In the genomic region with DNA sequence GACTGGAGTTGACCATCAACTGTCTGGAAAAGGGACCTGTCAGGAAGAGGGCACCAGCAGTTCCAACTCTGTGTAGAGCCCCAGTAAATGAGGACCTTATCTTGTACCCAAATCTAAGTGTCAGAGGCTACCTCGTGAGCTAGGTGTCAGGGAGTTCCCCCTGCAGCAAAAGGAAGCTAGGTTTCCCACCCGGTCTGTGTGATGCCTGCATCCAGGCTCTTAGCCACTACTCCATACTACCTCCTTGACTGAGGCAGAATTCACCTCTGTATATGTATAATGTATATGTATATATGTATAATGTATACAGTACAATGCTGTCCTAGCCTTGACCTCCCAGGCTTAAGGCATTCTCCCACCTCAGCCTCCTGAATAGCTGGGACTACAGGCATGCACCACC, we compare ENCODE assay signal across 9 cellular contexts. TPM values are rescaled to one million over a fixed set of nuclear protein-coding genes. Genes with fewer than 3 reads are reported as not detected.
DNase-seq lines count a peak whose midpoint lies in the region; ATAC-seq, FAIRE-seq and TF ChIP-seq lines count a peak whose summit lies in the region.
"Had no signal": no experiment of that assay in that cellular context is flagged by ENCODE, and none has a peak within 500 bp of the region (broad histone marks: within the 10 kb centered on the region; RNA-seq: fewer than 3 reads in every experiment).

No MANE protein-coding gene starts in this region.

- 0 out of 5 replicates have a peak, but pooled peaks cover 0 to 1% of the 10 kb centered on the region in 2 experiments for H3K27me3 ChIP-seq in HepG2 (ENCODE audit: control insufficient read depth in 1 of 2, insufficient read depth in 2 of 2, low read length in 2 of 2)
- H3K27me3 ChIP-seq in suprapubic skin, result no peaks in the 10 kb centered on the region

- POLR2A ChIA-PET in HepG2 (lab: Yijun Ruan, JAX), result interaction anchor here (0.6 to 2.7 kb wide), 4 partner anchors 21 to 85 kb away, joined by 3 to 13 read pairs (median 4); no protein-coding TSS in a partner anchor

- in situ Hi-C loops in HepG2 (cut with HindIII; ENCODE audit: extremely low pct_ligation_motif_present, low pct_unique_long_range_greater_than_20kb), result no loop called here

- H3K27ac Mint-ChIP-seq in activated T-cell treated with anti-CD3 and anti-CD28 coated beads, Interleukin-2, amount 50 U/mL, for 72 hours, result no peak overlapping the region

- peak; percentile 35 to 40 for ATAC-seq in activated T-cell treated with anti-CD3 and anti-CD28 coated beads, Interleukin-2, amount 50 U/mL, for 4 hours
- ATAC-seq in activated T-cell treated with anti-CD3 and anti-CD28 coated beads, Interleukin-2, amount 50 U/mL, for 72 hours (replicated peaks in 1 of 2), result peak in 1 of 2 donors; percentile 28
- ATAC-seq in HepG2, result no peak
- no peak for ATAC-seq in HG03571 (IDR thresholded peaks at IDR 0.05; ENCODE audit: unreplicated experiment)
- no peak for ATAC-seq in GM21423 (IDR thresholded peaks at IDR 0.05; ENCODE audit: unreplicated experiment)

- H3K4me1 Mint-ChIP-seq in activated T-cell treated with anti-CD3 and anti-CD28 coated beads, Interleukin-2, amount 50 U/mL, for 4 hours (ENCODE audit: low read depth), result peaks cover 7% of the 10 kb centered on the region
- peaks cover 11% of the 10 kb centered on the region for H3K4me1 Mint-ChIP-seq in activated T-cell treated with anti-CD3 and anti-CD28 coated beads, Interleukin-2, amount 50 U/mL, for 72 hours (ENCODE audit: low read depth)

- no peak overlapping the region for H2AFZ ChIP-seq in HepG2 (ENCODE audit: low read length)

- intact Hi-C loops in HepG2 (cut with micrococcal nuclease; ENCODE audit: unreplicated experiment), result loop anchor here (1.0 kb wide), 2 partner anchors 86 to 208 kb away; no protein-coding TSS in a partner anchor

- H3K9me3 ChIP-seq in HepG2 (ENCODE audit: low read length) (no peaks in the 10 kb centered on the region), suprapubic skin (no peaks in the 10 kb centered on the region)
- H3K9me3 ChIP-seq: prostate gland had no signal

- no peak for DNase-seq in activated T-cell treated with anti-CD3 and anti-CD28 coated beads, Interleukin-2, amount 50 U/mL, for 4 hours
- DNase-seq in activated T-cell treated with anti-CD3 and anti-CD28 coated beads for 4 hours, result no peak
- DNase-seq in activated T-cell treated with anti-CD3 and anti-CD28 coated beads, Interleukin-2, amount 50 U/mL, for 72 hours, result no peak
- DNase-seq in HepG2 (ENCODE audit: low spot score), result no peak
- DNase-seq in suprapubic skin (ENCODE audit: low spot score in 2 of 2), result no peak
- no peak for DNase-seq in activated gamma-delta T cell treated with Interleukin-2 at 50 U/mL for 16 hours

- H3K4me1 ChIP-seq in HepG2 (ENCODE audit: insufficient read depth, low read length) (peaks cover 48% of the 10 kb centered on the region), suprapubic skin (peaks cover 4% of the 10 kb centered on the region)
- H3K4me1 ChIP-seq: prostate gland had no signal

- no peak for TF ChIP-seq CTCF in HepG2 (CRISPR knock-in tag; IDR thresholded peaks at IDR 0.05)
- TF ChIP-seq CTCF in suprapubic skin (IDR thresholded peaks at IDR 0.05), result no peak

- peak overlapping the region; percentile 39 to 62 (median 49); a peak in 4 of 6 replicates for H3K4me3 ChIP-seq in HepG2 (replicated peaks in 1 of 3; ENCODE audit: insufficient read depth in 1 of 3, low read depth in 2 of 3, low read length in 3 of 3)
- peak overlapping the region; percentile 29 for H3K4me3 ChIP-seq in suprapubic skin

- no peaks in the 10 kb centered on the region for H3K36me3 Mint-ChIP-seq in activated T-cell treated with anti-CD3 and anti-CD28 coated beads, Interleukin-2, amount 50 U/mL, for 4 hours (ENCODE audit: insufficient read depth)
- no peaks in the 10 kb centered on the region for H3K36me3 Mint-ChIP-seq in activated T-cell treated with anti-CD3 and anti-CD28 coated beads, Interleukin-2, amount 50 U/mL, for 72 hours (ENCODE audit: insufficient read depth in 2 of 2)

- TF ChIP-seq EP300 in HepG2 (IDR thresholded peaks at IDR 0.05; ENCODE audit: low read depth in 2 of 2, low read length in 2 of 2), result no peak
- TF ChIP-seq EP300 in HepG2 (CRISPR knock-in tag; IDR thresholded peaks at IDR 0.05; ENCODE audit: borderline replicate concordance), result no peak
- no peak for TF ChIP-seq EP300 in suprapubic skin (IDR thresholded peaks at IDR 0.05)

- WGBS in HepG2 (ENCODE audit: low lambda C conversion rate), result 18% methylated on average over 2 of the region's 2 CpGs
- WGBS in suprapubic skin, result 69% methylated on average over 2 of the region's 2 CpGs

- H3K4me2 ChIP-seq in HepG2 (ENCODE audit: low read depth, low read length), result peak overlapping the region; percentile 89

- no peaks in the 10 kb centered on the region for H4K20me1 ChIP-seq in HepG2 (ENCODE audit: insufficient read depth, low read length)

- CTCF ChIA-PET in HepG2 (lab: Yijun Ruan, JAX; ENCODE audit: low intra/inter-chr PET ratio, low total read pairs), result interaction anchor here (1.5 to 6.7 kb wide), 4 partner anchors 85 to 208 kb away, joined by 3 to 110 read pairs (median 8); no protein-coding TSS in a partner anchor

- H3K4me3 Mint-ChIP-seq in activated T-cell treated with anti-CD3 and anti-CD28 coated beads, Interleukin-2, amount 50 U/mL, for 4 hours, result peak overlapping the region; percentile 65
- peak overlapping the region; percentile 72 to 76 for H3K4me3 Mint-ChIP-seq in activated T-cell treated with anti-CD3 and anti-CD28 coated beads, Interleukin-2, amount 50 U/mL, for 72 hours

- H3K9ac ChIP-seq in HepG2 (ENCODE audit: insufficient read depth, low read depth, low read length), result peak overlapping the region; percentile 43; the same call in 1 of the 2 replicates

- TF ChIP-seq RAD21 in HepG2 (CRISPR knock-in tag; IDR thresholded peaks at IDR 0.05), result no peak

- no peak overlapping the region for H3K27ac ChIP-seq in HepG2 (ENCODE audit: extremely low read length, insufficient read depth, low read length)
- no peak overlapping the region for H3K27ac ChIP-seq in suprapubic skin
- H3K27ac ChIP-seq: prostate gland had no signal

- no peaks in the 10 kb centered on the region for H3K36me3 ChIP-seq in HepG2 (replicated peaks in 1 of 2; ENCODE audit: control insufficient read depth in 1 of 2, insufficient read depth in 2 of 2, low read length in 2 of 2)
- no peaks in the 10 kb centered on the region for H3K36me3 ChIP-seq in suprapubic skin
- H3K36me3 ChIP-seq: prostate gland had no signal

- no TSS peak for BruUV-seq in HepG2 (replicated peaks; lab: Mats Ljungman, UMichigan)

- FAIRE-seq in HepG2 (lab: Jason Lieb, UNC), result no peak

- no peaks in the 10 kb centered on the region for H3K27me3 Mint-ChIP-seq in activated T-cell treated with anti-CD3 and anti-CD28 coated beads, Interleukin-2, amount 50 U/mL, for 4 hours (ENCODE audit: low read depth)
- peaks cover 25% of the 10 kb centered on the region for H3K27me3 Mint-ChIP-seq in activated T-cell treated with anti-CD3 and anti-CD28 coated beads, Interleukin-2, amount 50 U/mL, for 72 hours (ENCODE audit: low read depth)

- H3K79me2 ChIP-seq in HepG2 (ENCODE audit: insufficient read depth, low read length), result no peaks in the 10 kb centered on the region

- H3K9me3 Mint-ChIP-seq in activated T-cell treated with anti-CD3 and anti-CD28 coated beads, Interleukin-2, amount 50 U/mL, for 4 hours, result no peaks in the 10 kb centered on the region
- no peaks in the 10 kb centered on the region for H3K9me3 Mint-ChIP-seq in activated T-cell treated with anti-CD3 and anti-CD28 coated beads, Interleukin-2, amount 50 U/mL, for 72 hours

- no peak for TF ChIP-seq POLR2A in HepG2 (IDR thresholded peaks at IDR 0.05; ENCODE audit: insufficient read depth in 1 of 2, low read depth in 2 of 2, low read length in 2 of 2)
- no peak for TF ChIP-seq POLR2A in suprapubic skin (IDR thresholded peaks at IDR 0.05)

RNA-seq across cellular contexts. Expression of a gene that starts 15.5 kb away (rescaled TPM):
- 10 to 100 TPM; 19.7 to 20.7 (median 20.1) TPM for total RNA-seq in activated T-cell treated with anti-CD3 and anti-CD28 coated beads, Interleukin-2, amount 50 U/mL, for 4 hours
- 10 to 100 TPM; 11.9 to 16.3 TPM for total RNA-seq in activated T-cell treated with anti-CD3 and anti-CD28 coated beads, Interleukin-2, amount 50 U/mL, for 72 hours
- total RNA-seq in HepG2 (2016; rRNA removed; fragmentation: Illumina TruSeq; extraction: Trizol), result 12.7 and 21.5 TPM in 2 replicates
- 0.88 and 0.91 TPM in 2 replicates for total RNA-seq in HepG2 (2016; cell fraction: cytosol; rRNA removed; fragmentation: Illumina TruSeq; extraction: Trizol; ENCODE audit: low read depth)
- 12.1 and 20.0 TPM in 2 replicates for total RNA-seq in HepG2 (2016; cell fraction: insoluble cytoplasmic fraction; rRNA removed; fragmentation: Illumina TruSeq; extraction: Trizol)
- total RNA-seq in HepG2 (2016; cell fraction: membrane; rRNA removed; fragmentation: Illumina TruSeq; extraction: Trizol), result 3.4 and 4.5 TPM in 2 replicates
- 14.6 and 16.0 TPM in 2 replicates for total RNA-seq in HepG2 (2016; cell fraction: nucleus; rRNA removed; fragmentation: Illumina TruSeq; extraction: Trizol)
- 6.9 and 7.2 TPM in 2 replicates for polyA plus RNA-seq in HepG2 (2011; rRNA removed)
- 4.6 and 5.4 TPM in 2 replicates for polyA plus RNA-seq in HepG2 (2011; cell fraction: cytosol; rRNA removed)
- polyA plus RNA-seq in HepG2 (2011; cell fraction: nucleus; rRNA removed), result 10.9 and 11.8 TPM in 2 replicates
- 8.0 and 9.5 TPM in 2 replicates for polyA plus RNA-seq in HepG2 (2012)
- polyA plus RNA-seq in HepG2 (2016; cell fraction: cytosol; fragmentation: Illumina TruSeq; extraction: Trizol; ENCODE audit: low read depth), result 0.23 and 0.26 TPM in 2 replicates
- polyA plus RNA-seq in HepG2 (2016; cell fraction: insoluble cytoplasmic fraction; fragmentation: Illumina TruSeq; extraction: Trizol; ENCODE audit: low read depth), result 8.6 and 8.9 TPM in 2 replicates
- 0.73 and 0.81 TPM in 2 replicates for polyA plus RNA-seq in HepG2 (2016; cell fraction: membrane; fragmentation: Illumina TruSeq; extraction: Trizol; ENCODE audit: low read depth)
- 11.6 and 14.4 TPM in 2 replicates for polyA plus RNA-seq in HepG2 (2016; cell fraction: nucleus; fragmentation: Illumina TruSeq; extraction: Trizol; ENCODE audit: insufficient read depth, low read depth)
- 19.5 and 28.3 TPM in 2 replicates for polyA minus RNA-seq in HepG2 (2011; rRNA and poly(A)+ RNA removed; ENCODE audit: low replicate concordance)
- polyA minus RNA-seq in HepG2 (2011; cell fraction: cytosol; rRNA and poly(A)+ RNA removed), result 10.6 and 12.2 TPM in 2 replicates
- polyA minus RNA-seq in HepG2 (2011; cell fraction: nucleus; rRNA and poly(A)+ RNA removed), result 25.2 and 28.5 TPM in 2 replicates
- 10 to 100 TPM; 20.8 to 25.7 (median 22.9) TPM for total RNA-seq in suprapubic skin

RNA-seq across cellular contexts. Expression of a gene that starts 33.1 kb away (rescaled TPM):
- total RNA-seq in activated T-cell treated with anti-CD3 and anti-CD28 coated beads, Interleukin-2, amount 50 U/mL, for 4 hours, result not detected
- total RNA-seq in activated T-cell treated with anti-CD3 and anti-CD28 coated beads, Interleukin-2, amount 50 U/mL, for 72 hours, result not detected
- total RNA-seq in HepG2 (2016; rRNA removed; fragmentation: Illumina TruSeq; extraction: Trizol), result 0.04 and 0.25 TPM in 2 replicates
- total RNA-seq in HepG2 (2016; cell fraction: cytosol; rRNA removed; fragmentation: Illumina TruSeq; extraction: Trizol; ENCODE audit: low read depth), result not detected in 2 replicates
- 0.12 and 0.13 TPM in 2 replicates for total RNA-seq in HepG2 (2016; cell fraction: insoluble cytoplasmic fraction; rRNA removed; fragmentation: Illumina TruSeq; extraction: Trizol)
- total RNA-seq in HepG2 (2016; cell fraction: membrane; rRNA removed; fragmentation: Illumina TruSeq; extraction: Trizol), result 0.12 and 0.21 TPM in 2 replicates
- not detected in 2 replicates for total RNA-seq in HepG2 (2016; cell fraction: nucleus; rRNA removed; fragmentation: Illumina TruSeq; extraction: Trizol)
- 0.07 and 0.29 TPM in 2 replicates for polyA plus RNA-seq in HepG2 (2011; rRNA removed)
- 0.05 and 0.15 TPM in 2 replicates for polyA plus RNA-seq in HepG2 (2011; cell fraction: cytosol; rRNA removed)
- 0.08 and 0.10 TPM in 2 replicates for polyA plus RNA-seq in HepG2 (2011; cell fraction: nucleus; rRNA removed)
- 0.23 and 0.67 TPM in 2 replicates for polyA plus RNA-seq in HepG2 (2012)
- 0.07 TPM in 1 of 2 replicates, not detected in the other for polyA plus RNA-seq in HepG2 (2016; cell fraction: cytosol; fragmentation: Illumina TruSeq; extraction: Trizol; ENCODE audit: low read depth)
- 0.22 and 0.25 TPM in 2 replicates for polyA plus RNA-seq in HepG2 (2016; cell fraction: insoluble cytoplasmic fraction; fragmentation: Illumina TruSeq; extraction: Trizol; ENCODE audit: low read depth)
- 0.18 and 0.20 TPM in 2 replicates for polyA plus RNA-seq in HepG2 (2016; cell fraction: membrane; fragmentation: Illumina TruSeq; extraction: Trizol; ENCODE audit: low read depth)
- 0.31 TPM in 2 replicates for polyA plus RNA-seq in HepG2 (2016; cell fraction: nucleus; fragmentation: Illumina TruSeq; extraction: Trizol; ENCODE audit: insufficient read depth, low read depth)
- polyA minus RNA-seq in HepG2 (2011; rRNA and poly(A)+ RNA removed; ENCODE audit: low replicate concordance), result 0.16 and 17.0 TPM in 2 replicates
- not detected in 2 replicates for polyA minus RNA-seq in HepG2 (2011; cell fraction: cytosol; rRNA and poly(A)+ RNA removed)
- polyA minus RNA-seq in HepG2 (2011; cell fraction: nucleus; rRNA and poly(A)+ RNA removed), result 0.37 TPM in 1 of 2 replicates, not detected in the other
- total RNA-seq in suprapubic skin, result not detected

Comparison
In these comparisons a context has a peak if more than half of its experiments do, and no peak if none do; other contexts are left out.
1. ATAC-seq: peak in activated T-cell treated with anti-CD3 and anti-CD28 coated beads, Interleukin-2, amount 50 U/mL, for 4 hours (2 of 2); none in HepG2 (single experiment), HG03571 (single experiment) and GM21423 (single experiment).